In the genomic region with DNA sequence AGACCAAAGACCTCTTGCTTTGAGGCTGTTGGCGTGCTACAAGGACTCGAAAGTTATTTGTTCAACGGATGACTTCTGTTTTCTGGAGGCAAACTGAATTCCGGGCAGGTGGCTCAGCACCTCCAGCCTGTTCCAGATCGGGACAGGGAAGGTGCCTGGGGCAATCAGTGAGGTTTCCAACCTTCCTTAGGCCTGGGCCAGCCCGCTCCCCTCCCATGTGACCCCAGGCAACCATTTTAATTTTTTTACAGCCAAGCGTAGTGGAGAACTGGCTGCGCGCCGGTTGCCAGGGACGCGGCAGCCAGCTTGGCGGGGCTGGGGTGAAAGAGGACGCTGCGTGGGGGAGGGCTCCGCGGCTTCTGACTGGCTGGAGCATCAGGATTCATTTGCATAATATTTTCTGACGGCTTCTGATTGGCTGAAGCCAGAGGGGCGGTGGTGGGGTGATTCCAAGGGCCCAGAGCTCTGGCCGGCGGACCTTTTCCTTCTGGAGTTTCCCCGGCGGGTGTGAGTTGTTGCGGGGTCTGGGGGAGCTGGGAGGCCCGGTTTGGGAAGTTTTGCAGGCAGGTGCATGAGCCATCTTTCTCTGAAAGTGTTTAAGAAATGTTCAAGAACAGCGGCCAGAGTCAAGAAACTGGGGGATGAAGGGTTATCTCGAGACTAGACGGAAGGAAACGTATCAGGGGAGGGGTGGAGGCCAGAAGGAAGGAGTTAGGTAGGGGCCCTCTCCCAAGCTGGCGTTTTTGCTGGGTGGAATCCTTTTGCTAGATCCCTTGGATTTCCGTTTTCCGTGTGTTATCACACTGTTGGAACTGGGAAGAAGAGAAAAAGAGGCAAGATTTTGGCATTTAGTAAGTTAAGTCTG, we compare ENCODE assay signal across 1 cellular context.
TF ChIP-seq lines count a peak whose summit lies in the region.

A gene with protein sequence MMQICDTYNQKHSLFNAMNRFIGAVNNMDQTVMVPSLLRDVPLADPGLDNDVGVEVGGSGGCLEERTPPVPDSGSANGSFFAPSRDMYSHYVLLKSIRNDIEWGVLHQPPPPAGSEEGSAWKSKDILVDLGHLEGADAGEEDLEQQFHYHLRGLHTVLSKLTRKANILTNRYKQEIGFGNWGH (plus strand): TSS at position 479 of the 865 bp plus-strand sequence. CDS start 3,488 bp downstream, outside the sequence.

TF ChIP-seq in K562, 482 proteins besides CTCF, POLR2A, EP300 and RAD21 (continued from another document and continues in another):
- TF ChIP-seq, protein P1, sequence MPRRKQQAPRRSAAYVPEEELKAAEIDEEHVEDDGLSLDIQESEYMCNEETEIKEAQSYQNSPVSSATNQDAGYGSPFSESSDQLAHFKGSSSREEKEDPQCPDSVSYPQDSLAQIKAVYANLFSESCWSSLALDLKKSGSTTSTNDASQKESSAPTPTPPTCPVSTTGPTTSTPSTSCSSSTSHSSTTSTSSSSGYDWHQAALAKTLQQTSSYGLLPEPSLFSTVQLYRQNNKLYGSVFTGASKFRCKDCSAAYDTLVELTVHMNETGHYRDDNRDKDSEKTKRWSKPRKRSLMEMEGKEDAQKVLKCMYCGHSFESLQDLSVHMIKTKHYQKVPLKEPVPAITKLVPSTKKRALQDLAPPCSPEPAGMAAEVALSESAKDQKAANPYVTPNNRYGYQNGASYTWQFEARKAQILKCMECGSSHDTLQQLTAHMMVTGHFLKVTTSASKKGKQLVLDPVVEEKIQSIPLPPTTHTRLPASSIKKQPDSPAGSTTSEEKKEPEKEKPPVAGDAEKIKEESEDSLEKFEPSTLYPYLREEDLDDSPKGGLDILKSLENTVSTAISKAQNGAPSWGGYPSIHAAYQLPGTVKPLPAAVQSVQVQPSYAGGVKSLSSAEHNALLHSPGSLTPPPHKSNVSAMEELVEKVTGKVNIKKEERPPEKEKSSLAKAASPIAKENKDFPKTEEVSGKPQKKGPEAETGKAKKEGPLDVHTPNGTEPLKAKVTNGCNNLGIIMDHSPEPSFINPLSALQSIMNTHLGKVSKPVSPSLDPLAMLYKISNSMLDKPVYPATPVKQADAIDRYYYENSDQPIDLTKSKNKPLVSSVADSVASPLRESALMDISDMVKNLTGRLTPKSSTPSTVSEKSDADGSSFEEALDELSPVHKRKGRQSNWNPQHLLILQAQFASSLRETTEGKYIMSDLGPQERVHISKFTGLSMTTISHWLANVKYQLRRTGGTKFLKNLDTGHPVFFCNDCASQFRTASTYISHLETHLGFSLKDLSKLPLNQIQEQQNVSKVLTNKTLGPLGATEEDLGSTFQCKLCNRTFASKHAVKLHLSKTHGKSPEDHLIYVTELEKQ (CRISPR knock-in tag; IDR thresholded peaks at IDR 0.05) = no peak
- no peak for TF ChIP-seq FOXA3 (CRISPR knock-in tag; conservative IDR thresholded peaks at IDR 0.05 in 1 of 2, IDR thresholded peaks at IDR 0.05 in 1 of 2)
- peak; percentile 45 for TF ChIP-seq HCFC1 (IDR thresholded peaks at IDR 0.05; ENCODE audit: low read depth, low read length)
- no peak for TF ChIP-seq NR3C1 (CRISPR knock-in tag; IDR thresholded peaks at IDR 0.05)
- no peak for TF ChIP-seq SRSF3 (IDR thresholded peaks at IDR 0.05; ENCODE audit: insufficient read depth, low read length)
- TF ChIP-seq ZNF408 (CRISPR knock-in tag; IDR thresholded peaks at IDR 0.05; ENCODE audit: low read depth) = no peak
- TF ChIP-seq RBBP5 (IDR thresholded peaks at IDR 0.05; ENCODE audit: borderline replicate concordance, insufficient read depth, low read length, poor library complexity, severe bottlenecking) = peak; percentile 8
- TF ChIP-seq ARNT (IDR thresholded peaks at IDR 0.05) = 0 out of 4 replicates have a peak, but pooled peaks of 1 of the 2 experiments have one; percentile 36
- peak; percentile 78 for TF ChIP-seq RAD51 (IDR thresholded peaks at IDR 0.05; ENCODE audit: borderline replicate concordance, low read depth)
- TF ChIP-seq, protein P2, sequence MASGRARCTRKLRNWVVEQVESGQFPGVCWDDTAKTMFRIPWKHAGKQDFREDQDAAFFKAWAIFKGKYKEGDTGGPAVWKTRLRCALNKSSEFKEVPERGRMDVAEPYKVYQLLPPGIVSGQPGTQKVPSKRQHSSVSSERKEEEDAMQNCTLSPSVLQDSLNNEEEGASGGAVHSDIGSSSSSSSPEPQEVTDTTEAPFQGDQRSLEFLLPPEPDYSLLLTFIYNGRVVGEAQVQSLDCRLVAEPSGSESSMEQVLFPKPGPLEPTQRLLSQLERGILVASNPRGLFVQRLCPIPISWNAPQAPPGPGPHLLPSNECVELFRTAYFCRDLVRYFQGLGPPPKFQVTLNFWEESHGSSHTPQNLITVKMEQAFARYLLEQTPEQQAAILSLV (tag; IDR thresholded peaks at IDR 0.05) = no peak
- TF ChIP-seq NCOR1 (IDR thresholded peaks at IDR 0.05) = peak; percentile 39; the same call in 1 of the 2 replicates
- no peak for TF ChIP-seq E2F3 (CRISPR knock-in tag; IDR thresholded peaks at IDR 0.05)
- peak; percentile 60; the same call in 1 of the 2 replicates for TF ChIP-seq SMARCA4 (IDR thresholded peaks at IDR 0.05)
- peak; percentile 77; the same call in 1 of the 2 replicates for TF ChIP-seq OTX1 (CRISPR knock-in tag; IDR thresholded peaks at IDR 0.05)
- TF ChIP-seq KAT8 (IDR thresholded peaks at IDR 0.05; ENCODE audit: low read depth) = no peak
- TF ChIP-seq SIN3A (IDR thresholded peaks at IDR 0.05; ENCODE audit: borderline replicate concordance in 2 of 2, control insufficient read depth in 1 of 2, low read depth in 2 of 2, low read length in 2 of 2) = peak; percentile 52 to 87; a peak in 3 of 4 replicates
- no peak for TF ChIP-seq SMAD3 (CRISPR knock-in tag; conservative IDR thresholded peaks at IDR 0.05)
- TF ChIP-seq, protein P3, sequence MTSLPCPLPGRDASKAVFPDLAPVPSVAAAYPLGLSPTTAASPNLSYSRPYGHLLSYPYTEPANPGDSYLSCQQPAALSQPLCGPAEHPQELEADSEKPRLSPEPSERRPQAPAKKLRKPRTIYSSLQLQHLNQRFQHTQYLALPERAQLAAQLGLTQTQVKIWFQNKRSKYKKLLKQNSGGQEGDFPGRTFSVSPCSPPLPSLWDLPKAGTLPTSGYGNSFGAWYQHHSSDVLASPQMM (CRISPR knock-in tag; IDR thresholded peaks at IDR 0.05) = no peak
- TF ChIP-seq MYBL2 (IDR thresholded peaks at IDR 0.05; ENCODE audit: low read depth) = no peak
- no peak for TF ChIP-seq MYBL2 (CRISPR knock-in tag; IDR thresholded peaks at IDR 0.05; ENCODE audit: borderline replicate concordance)
- no peak for TF ChIP-seq KLF13 (tag; IDR thresholded peaks at IDR 0.05; ENCODE audit: borderline replicate concordance, low read depth)
- TF ChIP-seq PHB (CRISPR knock-in tag; IDR thresholded peaks at IDR 0.05) = 0 out of 2 replicates have a peak, but pooled peaks have one; percentile 28
- TF ChIP-seq NRF1 (conservative IDR thresholded peaks at IDR 0.05 in 1 of 2, IDR thresholded peaks at IDR 0.05 in 1 of 2) = peak; percentile 64 to 71
- no peak for TF ChIP-seq ZBED1 (IDR thresholded peaks at IDR 0.05)
- TF ChIP-seq ARID1B (IDR thresholded peaks at IDR 0.05) = no peak; the same call in 1 of the 2 replicates
- no peak for TF ChIP-seq ZNF707 (CRISPR knock-in tag; conservative IDR thresholded peaks at IDR 0.05)
- TF ChIP-seq, protein P4, sequence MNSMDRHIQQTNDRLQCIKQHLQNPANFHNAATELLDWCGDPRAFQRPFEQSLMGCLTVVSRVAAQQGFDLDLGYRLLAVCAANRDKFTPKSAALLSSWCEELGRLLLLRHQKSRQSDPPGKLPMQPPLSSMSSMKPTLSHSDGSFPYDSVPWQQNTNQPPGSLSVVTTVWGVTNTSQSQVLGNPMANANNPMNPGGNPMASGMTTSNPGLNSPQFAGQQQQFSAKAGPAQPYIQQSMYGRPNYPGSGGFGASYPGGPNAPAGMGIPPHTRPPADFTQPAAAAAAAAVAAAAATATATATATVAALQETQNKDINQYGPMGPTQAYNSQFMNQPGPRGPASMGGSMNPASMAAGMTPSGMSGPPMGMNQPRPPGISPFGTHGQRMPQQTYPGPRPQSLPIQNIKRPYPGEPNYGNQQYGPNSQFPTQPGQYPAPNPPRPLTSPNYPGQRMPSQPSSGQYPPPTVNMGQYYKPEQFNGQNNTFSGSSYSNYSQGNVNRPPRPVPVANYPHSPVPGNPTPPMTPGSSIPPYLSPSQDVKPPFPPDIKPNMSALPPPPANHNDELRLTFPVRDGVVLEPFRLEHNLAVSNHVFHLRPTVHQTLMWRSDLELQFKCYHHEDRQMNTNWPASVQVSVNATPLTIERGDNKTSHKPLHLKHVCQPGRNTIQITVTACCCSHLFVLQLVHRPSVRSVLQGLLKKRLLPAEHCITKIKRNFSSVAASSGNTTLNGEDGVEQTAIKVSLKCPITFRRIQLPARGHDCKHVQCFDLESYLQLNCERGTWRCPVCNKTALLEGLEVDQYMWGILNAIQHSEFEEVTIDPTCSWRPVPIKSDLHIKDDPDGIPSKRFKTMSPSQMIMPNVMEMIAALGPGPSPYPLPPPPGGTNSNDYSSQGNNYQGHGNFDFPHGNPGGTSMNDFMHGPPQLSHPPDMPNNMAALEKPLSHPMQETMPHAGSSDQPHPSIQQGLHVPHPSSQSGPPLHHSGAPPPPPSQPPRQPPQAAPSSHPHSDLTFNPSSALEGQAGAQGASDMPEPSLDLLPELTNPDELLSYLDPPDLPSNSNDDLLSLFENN (IDR thresholded peaks at IDR 0.05; ENCODE audit: low read depth in 2 of 2, low read length in 2 of 2) = 0 out of 4 replicates have a peak, but pooled peaks of 1 of the 2 experiments have one; percentile 61
- TF ChIP-seq BCOR (IDR thresholded peaks at IDR 0.05) = no peak
- TF ChIP-seq POLR2AphosphoS2 (IDR thresholded peaks at IDR 0.05; ENCODE audit: low read length) = peak; percentile 47; the same call in 1 of the 2 replicates
- peak; percentile 16; the same call in 1 of the 2 replicates for TF ChIP-seq RB1 (IDR thresholded peaks at IDR 0.05; ENCODE audit: low read depth)
- TF ChIP-seq MCM7 (IDR thresholded peaks at IDR 0.05) = no peak
- no peak for TF ChIP-seq CBFA2T2 (conservative IDR thresholded peaks at IDR 0.05)
- no peak for TF ChIP-seq HSF4 (CRISPR knock-in tag; IDR thresholded peaks at IDR 0.05; ENCODE audit: borderline replicate concordance)
- 0 out of 2 replicates have a peak, but pooled peaks have one; percentile 25 for TF ChIP-seq ILF3 (IDR thresholded peaks at IDR 0.05; ENCODE audit: borderline replicate concordance)
- no peak; the same call in 1 of the 2 replicates for TF ChIP-seq TEAD4 (IDR thresholded peaks at IDR 0.05; ENCODE audit: low read length)
- no peak for TF ChIP-seq TEAD4 (CRISPR knock-in tag; IDR thresholded peaks at IDR 0.05; ENCODE audit: borderline replicate concordance)
- TF ChIP-seq KLF1 (tag; IDR thresholded peaks at IDR 0.05) = no peak
- TF ChIP-seq, protein P5, sequence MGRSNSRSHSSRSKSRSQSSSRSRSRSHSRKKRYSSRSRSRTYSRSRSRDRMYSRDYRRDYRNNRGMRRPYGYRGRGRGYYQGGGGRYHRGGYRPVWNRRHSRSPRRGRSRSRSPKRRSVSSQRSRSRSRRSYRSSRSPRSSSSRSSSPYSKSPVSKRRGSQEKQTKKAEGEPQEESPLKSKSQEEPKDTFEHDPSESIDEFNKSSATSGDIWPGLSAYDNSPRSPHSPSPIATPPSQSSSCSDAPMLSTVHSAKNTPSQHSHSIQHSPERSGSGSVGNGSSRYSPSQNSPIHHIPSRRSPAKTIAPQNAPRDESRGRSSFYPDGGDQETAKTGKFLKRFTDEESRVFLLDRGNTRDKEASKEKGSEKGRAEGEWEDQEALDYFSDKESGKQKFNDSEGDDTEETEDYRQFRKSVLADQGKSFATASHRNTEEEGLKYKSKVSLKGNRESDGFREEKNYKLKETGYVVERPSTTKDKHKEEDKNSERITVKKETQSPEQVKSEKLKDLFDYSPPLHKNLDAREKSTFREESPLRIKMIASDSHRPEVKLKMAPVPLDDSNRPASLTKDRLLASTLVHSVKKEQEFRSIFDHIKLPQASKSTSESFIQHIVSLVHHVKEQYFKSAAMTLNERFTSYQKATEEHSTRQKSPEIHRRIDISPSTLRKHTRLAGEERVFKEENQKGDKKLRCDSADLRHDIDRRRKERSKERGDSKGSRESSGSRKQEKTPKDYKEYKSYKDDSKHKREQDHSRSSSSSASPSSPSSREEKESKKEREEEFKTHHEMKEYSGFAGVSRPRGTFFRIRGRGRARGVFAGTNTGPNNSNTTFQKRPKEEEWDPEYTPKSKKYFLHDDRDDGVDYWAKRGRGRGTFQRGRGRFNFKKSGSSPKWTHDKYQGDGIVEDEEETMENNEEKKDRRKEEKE (IDR thresholded peaks at IDR 0.05; ENCODE audit: borderline replicate concordance in 1 of 2, control insufficient read depth in 1 of 2, low read depth in 2 of 2, low read length in 1 of 2) = 0 out of 4 replicates have a peak, but pooled peaks of 1 of the 2 experiments have one; percentile 29
- TF ChIP-seq, protein P6, sequence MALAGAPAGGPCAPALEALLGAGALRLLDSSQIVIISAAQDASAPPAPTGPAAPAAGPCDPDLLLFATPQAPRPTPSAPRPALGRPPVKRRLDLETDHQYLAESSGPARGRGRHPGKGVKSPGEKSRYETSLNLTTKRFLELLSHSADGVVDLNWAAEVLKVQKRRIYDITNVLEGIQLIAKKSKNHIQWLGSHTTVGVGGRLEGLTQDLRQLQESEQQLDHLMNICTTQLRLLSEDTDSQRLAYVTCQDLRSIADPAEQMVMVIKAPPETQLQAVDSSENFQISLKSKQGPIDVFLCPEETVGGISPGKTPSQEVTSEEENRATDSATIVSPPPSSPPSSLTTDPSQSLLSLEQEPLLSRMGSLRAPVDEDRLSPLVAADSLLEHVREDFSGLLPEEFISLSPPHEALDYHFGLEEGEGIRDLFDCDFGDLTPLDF (CRISPR knock-in tag; IDR thresholded peaks at IDR 0.05) = 0 out of 2 replicates have a peak, but pooled peaks have one; percentile 25
- no peak for TF ChIP-seq SMARCB1 (IDR thresholded peaks at IDR 0.05; ENCODE audit: insufficient read length, low read depth)
- peak; percentile 68 for TF ChIP-seq ZFX (CRISPR knock-in tag; IDR thresholded peaks at IDR 0.05)
- TF ChIP-seq ZFP30 (CRISPR knock-in tag; IDR thresholded peaks at IDR 0.05; ENCODE audit: borderline replicate concordance) = no peak
- no peak for TF ChIP-seq RFX7 (CRISPR knock-in tag; IDR thresholded peaks at IDR 0.05)
- TF ChIP-seq, protein P7, sequence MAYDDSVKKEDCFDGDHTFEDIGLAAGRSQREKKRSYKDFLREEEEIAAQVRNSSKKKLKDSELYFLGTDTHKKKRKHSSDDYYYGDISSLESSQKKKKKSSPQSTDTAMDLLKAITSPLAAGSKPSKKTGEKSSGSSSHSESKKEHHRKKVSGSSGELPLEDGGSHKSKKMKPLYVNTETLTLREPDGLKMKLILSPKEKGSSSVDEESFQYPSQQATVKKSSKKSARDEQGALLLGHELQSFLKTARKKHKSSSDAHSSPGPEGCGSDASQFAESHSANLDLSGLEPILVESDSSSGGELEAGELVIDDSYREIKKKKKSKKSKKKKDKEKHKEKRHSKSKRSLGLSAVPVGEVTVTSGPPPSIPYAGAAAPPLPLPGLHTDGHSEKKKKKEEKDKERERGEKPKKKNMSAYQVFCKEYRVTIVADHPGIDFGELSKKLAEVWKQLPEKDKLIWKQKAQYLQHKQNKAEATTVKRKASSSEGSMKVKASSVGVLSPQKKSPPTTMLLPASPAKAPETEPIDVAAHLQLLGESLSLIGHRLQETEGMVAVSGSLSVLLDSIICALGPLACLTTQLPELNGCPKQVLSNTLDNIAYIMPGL (CRISPR knock-in tag; IDR thresholded peaks at IDR 0.05) = no peak
- peak; percentile 63; the same call in 1 of the 2 replicates for TF ChIP-seq HDAC2 (IDR thresholded peaks at IDR 0.05)
